Comparison of ENCODE assay signal across 8 cellular contexts in the genomic region with DNA sequence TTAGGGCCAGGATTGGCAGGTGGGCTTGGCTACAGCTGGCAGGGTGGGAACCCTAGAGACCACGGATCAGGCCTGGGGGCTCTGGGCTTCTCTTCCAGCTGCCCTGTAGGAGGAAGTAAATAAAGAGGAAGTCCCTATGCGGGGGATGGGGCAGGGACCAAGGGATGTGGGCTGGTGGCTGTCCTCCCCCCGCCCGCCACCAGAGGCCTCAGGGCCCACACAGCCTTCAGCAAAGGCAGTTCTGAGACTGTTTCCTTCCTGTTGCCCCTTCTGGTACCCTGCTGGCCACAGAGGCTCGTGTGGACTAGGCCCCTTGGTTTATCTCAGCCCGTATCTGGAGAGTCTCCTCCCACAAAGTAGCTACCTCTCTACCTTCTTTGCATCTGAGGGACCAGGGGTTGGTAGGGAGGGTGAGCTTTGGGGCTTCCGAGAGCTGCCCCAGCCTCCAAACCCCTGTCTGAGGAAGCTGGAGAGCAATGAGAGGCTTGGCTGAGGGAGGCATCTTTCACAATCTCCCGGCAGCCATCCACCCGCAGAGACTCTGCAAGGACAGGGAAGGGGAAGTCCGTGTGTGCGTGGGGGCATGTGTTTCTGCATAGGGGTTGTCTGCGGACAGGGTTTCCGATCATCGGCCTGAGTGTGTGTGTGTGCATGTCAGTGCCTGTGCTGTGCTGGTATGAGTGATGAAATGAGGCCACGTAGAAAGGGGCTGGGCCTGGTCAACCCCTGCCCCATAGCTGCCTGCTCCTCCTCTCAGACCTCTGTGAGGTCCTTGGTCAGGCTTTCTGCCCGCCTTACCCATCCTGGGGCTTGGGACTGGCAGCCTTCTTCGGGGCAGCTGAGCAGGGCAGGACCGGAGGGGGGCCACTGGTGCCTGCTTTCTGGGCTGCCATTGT. TPM values are rescaled to one million over a fixed set of nuclear protein-coding genes. Genes with fewer than 3 reads are reported as not detected.
A peak's percentile ranks its signal among the peaks of the same experiment; 100 is the strongest.
DNase-seq lines count a peak whose midpoint lies in the region; ATAC-seq and TF ChIP-seq lines count a peak whose summit lies in the region.

No MANE protein-coding gene starts in this region.

- H3K27ac ChIP-seq in foreskin keratinocyte: no peak overlapping the region
- H3K27ac ChIP-seq in ovary: no peak overlapping the region
- H3K27ac ChIP-seq in transverse colon: peak overlapping the region; percentile 61 to 85 (median 78)

- ATAC-seq in HG02943 (IDR thresholded peaks at IDR 0.05; ENCODE audit: low read depth, unreplicated experiment) (peak; percentile 57), foreskin keratinocyte (peak; percentile 50)

- DNase-seq in NCI-H748 (lab: John Stamatoyannopoulos, UW; ENCODE audit: unreplicated experiment) (peak; percentile 1), NCI-H748 treated with DMSO at 0.1 percent for 48 hours (lab: John Stamatoyannopoulos, UW) (no peak), OCI-M2 (lab: John Stamatoyannopoulos, UW; ENCODE audit: unreplicated experiment) (peak; percentile 57), activated T-helper 1 cell treated with Interleukin-2 at 50 U/mL for 16 hours (ENCODE audit: low read depth) (peak; percentile 65), foreskin keratinocyte (peak in 1 of 2 donors; percentile 76), ovary (peak in 4 of 5 donors; percentile 26 to 66 (median 48)), transverse colon (peak; percentile 81)

- intact Hi-C loops in ovary (cut with DNase I) (no loop called here), transverse colon (cut with DNase I; ENCODE audit: low total_unique reads) (no loop called here)

- no peaks in the 10 kb centered on the region for H3K27me3 ChIP-seq in foreskin keratinocyte
- no peaks in the 10 kb centered on the region for H3K27me3 ChIP-seq in ovary
- H3K27me3 ChIP-seq in transverse colon: no peaks in the 10 kb centered on the region

- TF ChIP-seq CTCF in foreskin keratinocyte (conservative IDR thresholded peaks at IDR 0.05) (peak; percentile 21), ovary (IDR thresholded peaks at IDR 0.05) (no peak), transverse colon (IDR thresholded peaks at IDR 0.05) (peak; percentile 23 to 57 (median 26))

- no peaks in the 10 kb centered on the region for H3K4me1 ChIP-seq in foreskin keratinocyte
- H3K4me1 ChIP-seq in ovary (ENCODE audit: insufficient read depth): peaks cover 3% of the 10 kb centered on the region
- H3K4me1 ChIP-seq in transverse colon: peaks cover 9 to 44% (median 11%) of the 10 kb centered on the region in 4 donors

- WGBS in ovary, 3 donors: 42 to 52% (median 46%) methylated on average over 18 of the region's 18 CpGs
- 44 to 50% methylated on average over 3 to 18 of the region's 18 CpGs for WGBS in transverse colon (ENCODE audit: low coverage in 1 of 2), 2 donors

- no peaks in the 10 kb centered on the region for H3K9me3 ChIP-seq in ovary
- H3K9me3 ChIP-seq in transverse colon: no peaks in the 10 kb centered on the region

- no peak for TF ChIP-seq EP300 in ovary (IDR thresholded peaks at IDR 0.05)
- no peak for TF ChIP-seq EP300 in transverse colon (IDR thresholded peaks at IDR 0.05; ENCODE audit: low read depth)

- H3K36me3 ChIP-seq in ovary (no peaks in the 10 kb centered on the region), transverse colon (no peaks in the 10 kb centered on the region)

- TF ChIP-seq POLR2A in ovary (IDR thresholded peaks at IDR 0.05) (no peak), transverse colon (IDR thresholded peaks at IDR 0.05) (peak; percentile 30)

- H3K4me3 ChIP-seq in ovary: no peak overlapping the region
- H3K4me3 ChIP-seq in transverse colon: peak overlapping the region in 1 of 4 donors; percentile 3

- in situ Hi-C loops in transverse colon (cut with MboI; ENCODE audit: low pct_ligation_motif_present in 1 of 4, low pct_unique_long_range_greater_than_20kb in 1 of 4, low sequenced_read_pairs in 3 of 4): no loop called here

RNA-seq across cellular contexts. Expression of gene RPS6KA1, which starts 12.5 kb away (rescaled TPM):
- total RNA-seq in foreskin keratinocyte: 86.4 and 91.6 TPM in 2 replicates
- 57.7 and 65.0 TPM in 2 replicates for polyA plus RNA-seq in foreskin keratinocyte
- total RNA-seq in ovary: 10 to 100 TPM in 1 of 7 donors, 1 to 10 TPM in 6; 3.2 to 18.8 (median 5.2) TPM
- polyA plus RNA-seq in ovary: 10 to 100 TPM in 1 of 2 donors, 1 to 10 TPM in 1; 2.2 to 11.2 TPM
- total RNA-seq in transverse colon: 100 to 1,000 TPM; 153 to 202 (median 174) TPM

Comparison
In these comparisons a context has a peak if more than half of its experiments do, and no peak if none do; other contexts are left out.
1. H3K27ac ChIP-seq: peak in transverse colon (4 of 4); none in foreskin keratinocyte (single experiment) and ovary (0 of 2).
2. CTCF ChIP-seq: peak in foreskin keratinocyte (single experiment) and transverse colon (5 of 5); none in ovary (0 of 3).